Comparison of ENCODE assay signal across 1 cellular context in genomic region chr20:62916703-62917476, GRCh38.
TF ChIP-seq lines count a peak whose summit lies in the region.

No MANE protein-coding gene starts in this region.

TF ChIP-seq in HepG2, 621 proteins besides CTCF, POLR2A, EP300 and RAD21 (continued from another document and continues in another):
- TF ChIP-seq ZNF280D (CRISPR knock-in tag; IDR thresholded peaks at IDR 0.05) (peak; percentile 91), MNT (IDR thresholded peaks at IDR 0.05) (peak; percentile 78), ZNF816 (CRISPR knock-in tag; IDR thresholded peaks at IDR 0.05; ENCODE audit: borderline replicate concordance) (no peak), SP1 (IDR thresholded peaks at IDR 0.05) (no peak), SP1 (CRISPR knock-in tag; IDR thresholded peaks at IDR 0.05) (peak; percentile 59), ZNF407 (CRISPR knock-in tag; IDR thresholded peaks at IDR 0.05; ENCODE audit: not compliant biosample characterization) (peak; percentile 66), GMEB2 (CRISPR knock-in tag; IDR thresholded peaks at IDR 0.05; ENCODE audit: low read depth) (no peak; the same call in 1 of the 2 replicates), ZNF484 (CRISPR knock-in tag; IDR thresholded peaks at IDR 0.05; ENCODE audit: borderline replicate concordance, low read depth) (no peak), ZNF333 (CRISPR knock-in tag; IDR thresholded peaks at IDR 0.05; ENCODE audit: borderline replicate concordance) (0 out of 2 replicates have a peak, but pooled peaks have one; percentile 54), NCOA2 (CRISPR knock-in tag; IDR thresholded peaks at IDR 0.05) (peak; percentile 95), ZBTB7A (CRISPR knock-in tag; IDR thresholded peaks at IDR 0.05) (peak; percentile 92), GMEB1 (CRISPR knock-in tag; IDR thresholded peaks at IDR 0.05; ENCODE audit: borderline replicate concordance) (peak; percentile 75), ZNF629 (CRISPR knock-in tag; conservative IDR thresholded peaks at IDR 0.05) (peak; percentile 59), PLRG1 (conservative IDR thresholded peaks at IDR 0.05) (no peak), HNF1B (CRISPR knock-in tag; IDR thresholded peaks at IDR 0.05) (peak; percentile 96), FOXK2 (IDR thresholded peaks at IDR 0.05) (peak; percentile 59), ARID2 (CRISPR knock-in tag; IDR thresholded peaks at IDR 0.05; ENCODE audit: borderline replicate concordance) (peak; percentile 97), ZNF20 (CRISPR knock-in tag; IDR thresholded peaks at IDR 0.05) (no peak), HOMEZ (CRISPR knock-in tag; IDR thresholded peaks at IDR 0.05; ENCODE audit: low read depth) (peak; percentile 99), ZNF563 (CRISPR knock-in tag; IDR thresholded peaks at IDR 0.05) (peak; percentile 83), HNF1A (IDR thresholded peaks at IDR 0.05; ENCODE audit: low read depth) (peak; percentile 60), HNF1A (CRISPR knock-in tag; IDR thresholded peaks at IDR 0.05; ENCODE audit: borderline replicate concordance) (peak; percentile 92), GZF1 (CRISPR knock-in tag; IDR thresholded peaks at IDR 0.05) (no peak), FIP1L1 (IDR thresholded peaks at IDR 0.05; ENCODE audit: borderline replicate concordance, insufficient read depth, low read depth, low read length) (no peak), SRY (CRISPR knock-in tag; IDR thresholded peaks at IDR 0.05) (no peak; the same call in 1 of the 2 replicates), STAG1 (CRISPR knock-in tag; IDR thresholded peaks at IDR 0.05) (0 out of 2 replicates have a peak, but pooled peaks have one; percentile 5), SOX13 (IDR thresholded peaks at IDR 0.05) (peak; percentile 72), SOX13 (CRISPR knock-in tag; conservative IDR thresholded peaks at IDR 0.05 in 1 of 2, IDR thresholded peaks at IDR 0.05 in 1 of 2) (peak in 1 of 2 experiments; percentile 94; a peak in 2 of 4 replicates)
